ENCODE assay signal across 8 cellular contexts in genomic region chr5:18761801-18762200, GRCh38.
DNase-seq lines count a peak whose midpoint lies in the region; ATAC-seq and TF ChIP-seq lines count a peak whose summit lies in the region.
"Had no signal": no experiment of that assay in that cellular context is flagged by ENCODE, and none has a peak within 500 bp of the region (broad histone marks: within the 10 kb centered on the region; RNA-seq: fewer than 3 reads in every experiment).

No MANE protein-coding gene starts in this region.

- no peaks in the 10 kb centered on the region for H3K36me3 Mint-ChIP-seq in WTC11

- CTCF ChIA-PET in GM10248 (lab: Yijun Ruan, JAX) (interaction anchor here (1.0 to 1.6 kb wide), 2 partner anchors 8 to 11 kb away, joined by 3 to 4 read pairs; no protein-coding TSS in a partner anchor), WTC11 (lab: Charles Lee) (no interaction called here)

- ATAC-seq in GM18868 (IDR thresholded peaks at IDR 0.05; ENCODE audit: unreplicated experiment) (peak; percentile 96), GM21786 (IDR thresholded peaks at IDR 0.05; ENCODE audit: unreplicated experiment) (peak; percentile 88), HG03575 (IDR thresholded peaks at IDR 0.05; ENCODE audit: extremely low read depth, insufficient number of reproducible peaks, low FRiP score, unreplicated experiment) (peak; percentile 52), WTC11 (no peak)

- no peak overlapping the region for H3K27ac Mint-ChIP-seq in WTC11

- H3K9me3 Mint-ChIP-seq in WTC11: peaks cover 7% of the 10 kb centered on the region

- TF ChIP-seq CTCF in epithelial cell of esophagus (IDR thresholded peaks at IDR 0.05; ENCODE audit: insufficient read depth, low read depth, low read length, missing control alignments) (no peak), GM10248 (IDR thresholded peaks at IDR 0.05; ENCODE audit: control extremely low read depth, extremely low read depth, low read depth, missing control alignments) (no peak), WTC11 (IDR thresholded peaks at IDR 0.05) (no peak)

- POLR2A ChIA-PET in GM10248 (lab: Yijun Ruan, JAX): no interaction called here
- POLR2A ChIA-PET in WTC11 (lab: Charles Lee): no interaction called here

- no peaks in the 10 kb centered on the region for H3K27me3 Mint-ChIP-seq in WTC11 (ENCODE audit: low read depth)

- no peak overlapping the region for H3K4me3 Mint-ChIP-seq in WTC11

- DNase-seq in epithelial cell of esophagus (ENCODE audit: low read depth): peak; percentile 57
- DNase-seq in GM10248 (ENCODE audit: extremely low spot score): no peak
- no peak for DNase-seq in pons (ENCODE audit: low spot score)
- no peak for DNase-seq in WTC11 (ENCODE audit: low spot score)

- no peaks in the 10 kb centered on the region for H3K4me1 Mint-ChIP-seq in WTC11

- H3K4me3 ChIP-seq in epithelial cell of esophagus (ENCODE audit: low read length): no peak overlapping the region
- H3K4me3 ChIP-seq: skin epidermis had no signal

TF ChIP-seq in WTC11, 78 proteins besides CTCF, POLR2A, EP300 and RAD21:
- no peak for TF ChIP-seq ELF4 (CRISPR knock-in tag; IDR thresholded peaks at IDR 0.05; ENCODE audit: low read depth)
- TF ChIP-seq, protein P1, sequence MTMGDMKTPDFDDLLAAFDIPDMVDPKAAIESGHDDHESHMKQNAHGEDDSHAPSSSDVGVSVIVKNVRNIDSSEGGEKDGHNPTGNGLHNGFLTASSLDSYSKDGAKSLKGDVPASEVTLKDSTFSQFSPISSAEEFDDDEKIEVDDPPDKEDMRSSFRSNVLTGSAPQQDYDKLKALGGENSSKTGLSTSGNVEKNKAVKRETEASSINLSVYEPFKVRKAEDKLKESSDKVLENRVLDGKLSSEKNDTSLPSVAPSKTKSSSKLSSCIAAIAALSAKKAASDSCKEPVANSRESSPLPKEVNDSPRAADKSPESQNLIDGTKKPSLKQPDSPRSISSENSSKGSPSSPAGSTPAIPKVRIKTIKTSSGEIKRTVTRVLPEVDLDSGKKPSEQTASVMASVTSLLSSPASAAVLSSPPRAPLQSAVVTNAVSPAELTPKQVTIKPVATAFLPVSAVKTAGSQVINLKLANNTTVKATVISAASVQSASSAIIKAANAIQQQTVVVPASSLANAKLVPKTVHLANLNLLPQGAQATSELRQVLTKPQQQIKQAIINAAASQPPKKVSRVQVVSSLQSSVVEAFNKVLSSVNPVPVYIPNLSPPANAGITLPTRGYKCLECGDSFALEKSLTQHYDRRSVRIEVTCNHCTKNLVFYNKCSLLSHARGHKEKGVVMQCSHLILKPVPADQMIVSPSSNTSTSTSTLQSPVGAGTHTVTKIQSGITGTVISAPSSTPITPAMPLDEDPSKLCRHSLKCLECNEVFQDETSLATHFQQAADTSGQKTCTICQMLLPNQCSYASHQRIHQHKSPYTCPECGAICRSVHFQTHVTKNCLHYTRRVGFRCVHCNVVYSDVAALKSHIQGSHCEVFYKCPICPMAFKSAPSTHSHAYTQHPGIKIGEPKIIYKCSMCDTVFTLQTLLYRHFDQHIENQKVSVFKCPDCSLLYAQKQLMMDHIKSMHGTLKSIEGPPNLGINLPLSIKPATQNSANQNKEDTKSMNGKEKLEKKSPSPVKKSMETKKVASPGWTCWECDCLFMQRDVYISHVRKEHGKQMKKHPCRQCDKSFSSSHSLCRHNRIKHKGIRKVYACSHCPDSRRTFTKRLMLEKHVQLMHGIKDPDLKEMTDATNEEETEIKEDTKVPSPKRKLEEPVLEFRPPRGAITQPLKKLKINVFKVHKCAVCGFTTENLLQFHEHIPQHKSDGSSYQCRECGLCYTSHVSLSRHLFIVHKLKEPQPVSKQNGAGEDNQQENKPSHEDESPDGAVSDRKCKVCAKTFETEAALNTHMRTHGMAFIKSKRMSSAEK (CRISPR knock-in tag; IDR thresholded peaks at IDR 0.05; ENCODE audit: borderline replicate concordance): no peak
- no peak for TF ChIP-seq NR1H2 (CRISPR knock-in tag; IDR thresholded peaks at IDR 0.05)
- no peak for TF ChIP-seq TEAD1 (CRISPR knock-in tag; IDR thresholded peaks at IDR 0.05)
